In the genomic region with DNA sequence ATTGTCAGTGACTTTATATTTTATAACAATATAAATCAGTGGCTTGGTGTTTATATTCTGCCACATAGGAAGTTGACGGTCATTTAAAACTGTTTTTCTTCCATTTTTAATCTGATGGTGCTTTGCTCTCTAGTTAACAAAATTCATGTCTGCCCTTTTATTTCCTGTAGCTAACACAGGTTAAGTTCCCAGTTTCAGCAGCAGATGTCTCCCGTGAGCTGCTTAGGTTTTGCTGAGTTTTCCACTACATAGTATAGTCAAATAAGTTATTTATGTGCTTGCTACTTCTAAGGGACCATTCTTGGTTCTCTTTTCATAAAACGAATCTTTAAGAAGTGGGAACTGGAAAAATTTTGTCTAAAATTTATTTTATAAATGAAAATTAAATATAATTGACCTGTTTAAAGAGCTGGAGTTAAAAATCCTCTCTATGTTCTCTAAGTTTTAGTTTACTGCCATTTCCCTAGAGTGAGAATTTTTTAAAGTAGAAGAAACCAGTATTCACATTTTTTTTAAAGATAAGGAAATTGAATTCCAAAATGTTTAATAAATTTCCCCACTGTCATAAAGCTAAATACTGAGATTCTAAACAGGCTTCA, we compare ENCODE assay signal across 9 cellular contexts. TPM values are rescaled to one million over a fixed set of nuclear protein-coding genes. Genes with fewer than 3 reads are reported as not detected.
DNase-seq lines count a peak whose midpoint lies in the region; ATAC-seq lines count a peak whose summit lies in the region.
"Had no signal": no experiment of that assay in that cellular context is flagged by ENCODE, and none has a peak within 500 bp of the region (broad histone marks: within the 10 kb centered on the region; RNA-seq: fewer than 3 reads in every experiment).

No MANE protein-coding gene starts in this region.

- no peak overlapping the region for H3K4ac ChIP-seq in mesendoderm (ENCODE audit: low read depth, low read length)

- H3K9me3 Mint-ChIP-seq in activated CD4-positive, alpha-beta T cell treated with anti-CD3 and anti-CD28 coated beads, Interleukin-2, amount 10 ng/mL, durations not matched to agents 24 days and 14 days = no peaks in the 10 kb centered on the region

- H3K4me1 ChIP-seq in mesendoderm (ENCODE audit: control insufficient read depth, low read depth, low read length) = no peaks in the 10 kb centered on the region

- H3K4me3 Mint-ChIP-seq in activated CD4-positive, alpha-beta T cell treated with anti-CD3 and anti-CD28 coated beads, Interleukin-2, amount 10 ng/mL, durations not matched to agents 24 days and 14 days = no peak overlapping the region
- H3K4me3 Mint-ChIP-seq: natural killer cell treated with Interleukin-12 subunit alpha and Interleukin-12 subunit beta and Interleukin-15 and Interleukin-18, amount 100 ng/mL, for 72 hours had no signal

- H3K4me2 ChIP-seq in mesendoderm (ENCODE audit: low read length) = no peak overlapping the region

- H3K27me3 ChIP-seq in mesendoderm (ENCODE audit: insufficient read depth, low read length, poor library complexity) = no peaks in the 10 kb centered on the region

- no peak overlapping the region for H2BK120ac ChIP-seq in mesendoderm (ENCODE audit: low read depth, low read length)

- H3K23ac ChIP-seq in mesendoderm (ENCODE audit: low read length) = no peak overlapping the region

- H3K27ac Mint-ChIP-seq in activated CD4-positive, alpha-beta T cell treated with anti-CD3 and anti-CD28 coated beads, Interleukin-2, amount 10 ng/mL, durations not matched to agents 24 days and 14 days = no peak overlapping the region

- peaks cover 5% of the 10 kb centered on the region for H3K36me3 ChIP-seq in mesendoderm (ENCODE audit: control insufficient read depth, insufficient read depth, low read length)

- no peaks in the 10 kb centered on the region for H3K79me1 ChIP-seq in mesendoderm (ENCODE audit: low read length)

- H3K4me3 ChIP-seq in mesendoderm (ENCODE audit: low read length) = no peak overlapping the region

- intact Hi-C loops in activated CD4-positive, alpha-beta T cell treated with anti-CD3 and anti-CD28 coated beads, Interleukin-2, amount 10 ng/mL, durations not matched to agents 24 days and 14 days (cut with micrococcal nuclease) = loop anchor here (2.0 to 5.0 kb wide), 4 partner anchors 58 to 349 kb away; no protein-coding TSS in a partner anchor

- no peaks in the 10 kb centered on the region for H3K27me3 Mint-ChIP-seq in activated CD4-positive, alpha-beta T cell treated with anti-CD3 and anti-CD28 coated beads, Interleukin-2, amount 10 ng/mL, durations not matched to agents 24 days and 14 days
- H3K27me3 Mint-ChIP-seq: natural killer cell treated with Interleukin-12 subunit alpha and Interleukin-12 subunit beta and Interleukin-15 and Interleukin-18, amount 100 ng/mL, for 72 hours had no signal

- peaks cover 29% of the 10 kb centered on the region for H3K36me3 Mint-ChIP-seq in activated CD4-positive, alpha-beta T cell treated with anti-CD3 and anti-CD28 coated beads, Interleukin-2, amount 10 ng/mL, durations not matched to agents 24 days and 14 days (ENCODE audit: low read depth)

- peak in 2 of 3 experiments; percentile 9 to 55 for DNase-seq in NCI-H1417 (lab: John Stamatoyannopoulos, UW)
- no peak for DNase-seq in NCI-H1417 treated with DMSO at 0.1 percent for 48 hours (lab: John Stamatoyannopoulos, UW)
- peak; percentile 66 for DNase-seq in NCI-H2196 (lab: John Stamatoyannopoulos, UW; ENCODE audit: unreplicated experiment)
- peak; percentile 85 for DNase-seq in activated CD4-positive, alpha-beta T cell treated with anti-CD3 and anti-CD28 coated beads, Interleukin-2, amount 10 ng/mL, durations not matched to agents 24 days and 14 days
- DNase-seq in effector CD8-positive, alpha-beta T cell (lab: John Stamatoyannopoulos, UW) = peak; percentile 2
- peak; percentile 69 for DNase-seq in mesendoderm
- DNase-seq in stimulated activated CD8-positive, alpha-beta memory T cell treated with anti-CD3 and anti-CD28 coated beads, Interleukin-7, amount 100 ng/mL, for 1 hour (ENCODE audit: low read depth in 2 of 2) = peak; percentile 32 to 36

- no peak overlapping the region for H3K18ac ChIP-seq in mesendoderm (ENCODE audit: low read length)

- no peaks in the 10 kb centered on the region for H3K79me2 ChIP-seq in mesendoderm (ENCODE audit: control insufficient read depth, insufficient read depth, low read length)

- H2AK5ac ChIP-seq in mesendoderm (ENCODE audit: low read length) = no peak overlapping the region

- H2BK5ac ChIP-seq in mesendoderm (ENCODE audit: low read length) = no peak overlapping the region

- no peak overlapping the region for H4K8ac ChIP-seq in mesendoderm (ENCODE audit: low read depth, low read length)

- no peak overlapping the region for H3K56ac ChIP-seq in mesendoderm (ENCODE audit: low read length)

- no peak overlapping the region for H3K27ac ChIP-seq in mesendoderm (ENCODE audit: low read depth, low read length)

- H2BK15ac ChIP-seq in mesendoderm (replicated peaks; ENCODE audit: low read depth) = no peak overlapping the region

- no peak overlapping the region for H3K9ac ChIP-seq in mesendoderm (ENCODE audit: low read length)

- H4K5ac ChIP-seq in mesendoderm (ENCODE audit: low read length) = no peak overlapping the region

- peak; percentile 75 for ATAC-seq in HG02610 (IDR thresholded peaks at IDR 0.05; ENCODE audit: unreplicated experiment)

- no CpG with 5 or more reads among the region's 3 CpGs for WGBS in mesendoderm (ENCODE audit: extremely low coverage, insufficient coverage, low lambda C conversion rate)

- H3K4me1 Mint-ChIP-seq in activated CD4-positive, alpha-beta T cell treated with anti-CD3 and anti-CD28 coated beads, Interleukin-2, amount 10 ng/mL, durations not matched to agents 24 days and 14 days = peaks cover 6% of the 10 kb centered on the region

RNA-seq across cellular contexts. Expression of a gene that starts 20.6 kb away (rescaled TPM):
- 0.09 TPM in 1 of 2 replicates, not detected in the other for total RNA-seq in activated CD4-positive, alpha-beta T cell treated with anti-CD3 and anti-CD28 coated beads, Interleukin-2, amount 10 ng/mL, durations not matched to agents 24 days and 14 days
- not detected for polyA plus RNA-seq in mesendoderm (2013, experiment 1 of 2)
- not detected for polyA plus RNA-seq in mesendoderm (2013, experiment 2 of 2)
- total RNA-seq: natural killer cell treated with Interleukin-12 subunit alpha and Interleukin-12 subunit beta and Interleukin-15 and Interleukin-18, amount 100 ng/mL, for 72 hours had no signal

RNA-seq across cellular contexts. Expression of a gene that starts 47.5 kb away (rescaled TPM):
- 200 and 203 TPM in 2 replicates for total RNA-seq in activated CD4-positive, alpha-beta T cell treated with anti-CD3 and anti-CD28 coated beads, Interleukin-2, amount 10 ng/mL, durations not matched to agents 24 days and 14 days
- polyA plus RNA-seq in mesendoderm (2013, experiment 1 of 2) = 182 TPM
- polyA plus RNA-seq in mesendoderm (2013, experiment 2 of 2) = 182 TPM
